Comparison of ENCODE assay signal across 9 cellular contexts in the genomic region with DNA sequence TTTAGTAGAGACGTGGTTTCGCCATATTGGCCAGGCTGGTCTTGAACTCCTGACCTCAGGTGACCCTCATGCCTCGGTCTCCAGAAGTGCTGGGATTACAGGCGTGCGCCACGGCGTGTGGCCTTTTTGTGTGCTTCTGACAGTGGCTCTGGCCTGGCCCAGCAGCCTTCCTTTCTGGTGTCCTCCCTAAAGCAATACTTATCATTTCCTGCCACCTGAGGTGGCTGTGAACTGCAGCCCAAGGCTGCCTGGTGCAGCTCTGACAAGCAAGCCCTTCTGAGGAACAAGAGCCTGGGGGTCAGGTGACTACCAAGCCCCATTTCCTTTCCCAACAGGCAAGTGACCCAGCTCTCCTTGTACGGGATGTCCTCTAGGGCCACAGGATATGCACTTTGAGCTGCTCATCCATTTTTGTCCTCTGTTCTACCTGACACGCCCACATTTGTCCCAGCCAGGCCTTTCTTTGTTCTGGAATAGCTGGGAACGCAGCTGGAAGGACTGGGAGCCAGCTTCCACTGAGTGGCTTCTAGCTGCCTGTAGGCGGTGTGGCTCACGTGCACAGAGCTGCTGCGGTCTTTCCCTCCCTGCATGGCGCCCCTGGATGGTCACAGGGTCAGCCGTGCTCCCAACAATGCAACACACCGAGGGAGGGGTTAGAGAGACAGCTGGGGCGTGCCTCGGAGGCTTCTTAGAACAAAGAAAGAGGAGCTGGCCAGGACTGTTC. TPM values are rescaled to one million over a fixed set of nuclear protein-coding genes. Genes with fewer than 3 reads are reported as not detected.
DNase-seq lines count a peak whose midpoint lies in the region.
"Had no signal": no experiment of that assay in that cellular context is flagged by ENCODE, and none has a peak within 500 bp of the region (broad histone marks: within the 10 kb centered on the region; RNA-seq: fewer than 3 reads in every experiment).

No MANE protein-coding gene starts in this region.

- H3K4me1 ChIP-seq in mesendoderm (ENCODE audit: control insufficient read depth, low read depth, low read length) = no peaks in the 10 kb centered on the region

- H2BK15ac ChIP-seq in mesendoderm (replicated peaks; ENCODE audit: low read depth) = no peak overlapping the region

- no peak overlapping the region for H3K23ac ChIP-seq in mesendoderm (ENCODE audit: low read length)

- no CpG with 5 or more reads among the region's 18 CpGs for WGBS in mesendoderm (ENCODE audit: extremely low coverage, insufficient coverage, low lambda C conversion rate)

- H2AK5ac ChIP-seq in mesendoderm (ENCODE audit: low read length) = no peak overlapping the region

- no peak overlapping the region for H4K8ac ChIP-seq in mesendoderm (ENCODE audit: low read depth, low read length)

- no peaks in the 10 kb centered on the region for H3K79me1 ChIP-seq in mesendoderm (ENCODE audit: low read length)

- no peak overlapping the region for H3K9ac ChIP-seq in mesendoderm (ENCODE audit: low read length)

- H3K4me2 ChIP-seq in mesendoderm (ENCODE audit: low read length) = no peak overlapping the region

- H3K4ac ChIP-seq in mesendoderm (ENCODE audit: low read depth, low read length) = no peak overlapping the region

- no peaks in the 10 kb centered on the region for H3K36me3 ChIP-seq in mesendoderm (ENCODE audit: control insufficient read depth, insufficient read depth, low read length)

- no peaks in the 10 kb centered on the region for H3K79me2 ChIP-seq in mesendoderm (ENCODE audit: control insufficient read depth, insufficient read depth, low read length)

- no peak overlapping the region for H3K18ac ChIP-seq in mesendoderm (ENCODE audit: low read length)

- no peak overlapping the region for H2BK120ac ChIP-seq in mesendoderm (ENCODE audit: low read depth, low read length)

- H2BK5ac ChIP-seq in mesendoderm (ENCODE audit: low read length) = no peak overlapping the region

- H3K4me3 ChIP-seq in mesendoderm (ENCODE audit: low read length) = no peak overlapping the region

- DNase-seq in CD1c-positive myeloid dendritic cell (ENCODE audit: extremely low spot score) (peak; percentile 30), NCI-H345 treated with DMSO at 0.1 percent for 48 hours (lab: John Stamatoyannopoulos, UW; ENCODE audit: unreplicated experiment) (peak; percentile 28), epithelial cell of prostate (ENCODE audit: low read depth, low spot score) (no peak), mesendoderm (peak; percentile 69), SK-N-DZ (ENCODE audit: low spot score) (no peak), D341Med (ENCODE audit: low spot score) (no peak), GM19238 (ENCODE audit: insufficient read length, low spot score) (no peak)
- DNase-seq in central memory CD4-positive, alpha-beta T cell = no peak
- DNase-seq: SHP77 had no signal

- H4K5ac ChIP-seq in mesendoderm (ENCODE audit: low read length) = no peak overlapping the region

- peak overlapping the region; percentile 16 for H3K27ac ChIP-seq in epithelial cell of prostate
- no peak overlapping the region for H3K27ac ChIP-seq in mesendoderm (ENCODE audit: low read depth, low read length)

- H3K27me3 ChIP-seq in mesendoderm (ENCODE audit: insufficient read depth, low read length, poor library complexity) = no peaks in the 10 kb centered on the region

- peak overlapping the region; percentile 51 for H3K56ac ChIP-seq in mesendoderm (ENCODE audit: low read length)

RNA-seq across cellular contexts. Expression of a gene that starts 12.3 kb away (rescaled TPM):
- polyA plus RNA-seq in mesendoderm (2013, experiment 1 of 2) = 59.6 TPM
- polyA plus RNA-seq in mesendoderm (2013, experiment 2 of 2) = 60.0 TPM
- polyA plus RNA-seq in SK-N-DZ (2014; cell fraction: cytosol; rRNA removed) = 91.3 and 98.4 TPM in 2 replicates
- 69.5 and 119 TPM in 2 replicates for polyA plus RNA-seq in SK-N-DZ (2014; cell fraction: nucleus; rRNA removed)

Comparison
In these comparisons a context has a peak if more than half of its experiments do, and no peak if none do; other contexts are left out.
1. DNase-seq: peak in CD1c-positive myeloid dendritic cell (single experiment), NCI-H345 treated with DMSO at 0.1 percent for 48 hours (single experiment) and mesendoderm (single experiment); none in epithelial cell of prostate (single experiment), SK-N-DZ (single experiment), central memory CD4-positive, alpha-beta T cell (single experiment), D341Med (single experiment) and GM19238 (single experiment).